Comparison of ENCODE assay signal across 10 cellular contexts in genomic region chr5:129905467-129906176, GRCh38. TPM values are rescaled to one million over a fixed set of nuclear protein-coding genes. Genes with fewer than 3 reads are reported as not detected.
A peak's percentile ranks its signal among the peaks of the same experiment; 100 is the strongest.
DNase-seq lines count a peak whose midpoint lies in the region; FAIRE-seq and TF ChIP-seq lines count a peak whose summit lies in the region.
"Had no signal": no experiment of that assay in that cellular context is flagged by ENCODE, and none has a peak within 500 bp of the region (broad histone marks: within the 10 kb centered on the region; RNA-seq: fewer than 3 reads in every experiment).

No MANE protein-coding gene starts in this region.

- TF ChIP-seq CTCF in AG04449 (IDR thresholded peaks at IDR 0.05; ENCODE audit: insufficient read depth, low read length, missing control alignments) (no peak), brain (conservative IDR thresholded peaks at IDR 0.05) (no peak), keratinocyte (optimal IDR thresholded peaks at IDR 0.05 in 1 of 3, IDR thresholded peaks at IDR 0.05 in 1 of 3, conservative IDR thresholded peaks at IDR 0.05 in 1 of 3; ENCODE audit: extremely low read depth in 1 of 3, insufficient read depth in 2 of 3, low read length in 3 of 3) (no peak)

- H3K4me2 ChIP-seq in keratinocyte (ENCODE audit: control insufficient read depth, extremely low read depth, insufficient read depth, low read depth, low read length): peak overlapping the region; percentile 83

- no peak for FAIRE-seq in keratinocyte (lab: Jason Lieb, UNC)
- FAIRE-seq: GM18507 had no signal

- POLR2A ChIA-PET in AG04449 (lab: Yijun Ruan, JAX): interaction anchor here (0.6 kb wide), 1 partner anchor 227 kb away, joined by 3 read pairs; no protein-coding TSS in a partner anchor

- peak overlapping the region; percentile 17 for H2AFZ ChIP-seq in keratinocyte (ENCODE audit: control insufficient read depth, low read length)

- H3K9me3 Mint-ChIP-seq in brain: peaks cover 0 to 5% (median 0%) of the 10 kb centered on the region in 5 experiments
- H3K9me3 Mint-ChIP-seq in stimulated activated naive CD8-positive, alpha-beta T cell treated with anti-CD3 and anti-CD28 coated beads, Interleukin-15, Interleukin-2, amounts not matched to agents 100 ng/mL and 50 ng/mL, for 24 hours: no peaks in the 10 kb centered on the region
- H3K9me3 Mint-ChIP-seq: activated naive CD4-positive, alpha-beta T cell treated with anti-CD3 and anti-CD28 coated beads, Interleukin-2, amount 50 U/mL, for 72 hours had no signal

- H3K27ac Mint-ChIP-seq in brain: peak overlapping the region; percentile 41 to 96 (median 83)
- no peak overlapping the region for H3K27ac Mint-ChIP-seq in stimulated activated naive CD8-positive, alpha-beta T cell treated with anti-CD3 and anti-CD28 coated beads, Interleukin-15, Interleukin-2, amounts not matched to agents 100 ng/mL and 50 ng/mL, for 24 hours
- H3K27ac Mint-ChIP-seq: activated naive CD4-positive, alpha-beta T cell treated with anti-CD3 and anti-CD28 coated beads, Interleukin-2, amount 50 U/mL, for 72 hours had no signal

- H3K9me3 ChIP-seq in keratinocyte (ENCODE audit: control insufficient read depth, low read depth, low read length): no peaks in the 10 kb centered on the region

- H3K9me1 ChIP-seq in keratinocyte (ENCODE audit: control insufficient read depth, extremely low read depth, insufficient read depth, low read length): no peaks in the 10 kb centered on the region

- H3K4me1 ChIP-seq in keratinocyte (ENCODE audit: control insufficient read depth, extremely low read depth, insufficient read depth, low read length): peaks cover 8% of the 10 kb centered on the region

- no peaks in the 10 kb centered on the region for H3K79me2 ChIP-seq in keratinocyte (ENCODE audit: control insufficient read depth, insufficient read depth, low read length)

- dilution Hi-C loops in keratinocyte (cut with MboI; ENCODE audit: extremely low pct_ligation_motif_present, low sequenced_read_pairs): no loop called here

- peak overlapping the region; percentile 83 for H3K4me3 ChIP-seq in AG04449 (ENCODE audit: low read depth, low read length)
- H3K4me3 ChIP-seq in keratinocyte (ENCODE audit: control insufficient read depth in 2 of 3, extremely low read depth in 1 of 3, insufficient read depth in 2 of 3, low read depth in 1 of 3, low read length in 3 of 3): peak overlapping the region; percentile 52 to 69 (median 56)

- H3K36me3 Mint-ChIP-seq in brain: no peaks in the 10 kb centered on the region
- no peaks in the 10 kb centered on the region for H3K36me3 Mint-ChIP-seq in stimulated activated naive CD8-positive, alpha-beta T cell treated with anti-CD3 and anti-CD28 coated beads, Interleukin-15, Interleukin-2, amounts not matched to agents 100 ng/mL and 50 ng/mL, for 24 hours (ENCODE audit: low read depth)

- no peaks in the 10 kb centered on the region for H4K20me1 ChIP-seq in keratinocyte (ENCODE audit: control insufficient read depth, extremely low read depth, insufficient read depth, low read length)

- no peak overlapping the region for H3K9ac ChIP-seq in keratinocyte (ENCODE audit: control insufficient read depth, extremely low read depth, insufficient read depth, low read length)

- peaks cover 19% of the 10 kb centered on the region for H3K27me3 Mint-ChIP-seq in brain
- H3K27me3 Mint-ChIP-seq in stimulated activated naive CD8-positive, alpha-beta T cell treated with anti-CD3 and anti-CD28 coated beads, Interleukin-15, Interleukin-2, amounts not matched to agents 100 ng/mL and 50 ng/mL, for 24 hours: peaks cover 50% of the 10 kb centered on the region

- peaks cover 14% of the 10 kb centered on the region for H3K27me3 ChIP-seq in keratinocyte (ENCODE audit: control insufficient read depth, extremely low read depth, insufficient read depth, low read length)

- H3K36me3 ChIP-seq in keratinocyte (ENCODE audit: control insufficient read depth in 2 of 2, extremely low read depth in 1 of 2, insufficient read depth in 2 of 2, low read length in 2 of 2): no peaks in the 10 kb centered on the region

- H3K4me3 Mint-ChIP-seq in brain: peak overlapping the region; percentile 92 to 98 (median 95)
- H3K4me3 Mint-ChIP-seq in stimulated activated naive CD8-positive, alpha-beta T cell treated with anti-CD3 and anti-CD28 coated beads, Interleukin-15, Interleukin-2, amounts not matched to agents 100 ng/mL and 50 ng/mL, for 24 hours: peak overlapping the region; percentile 67

- peaks cover 23% of the 10 kb centered on the region for H3K4me1 Mint-ChIP-seq in brain
- peaks cover 15% of the 10 kb centered on the region for H3K4me1 Mint-ChIP-seq in stimulated activated naive CD8-positive, alpha-beta T cell treated with anti-CD3 and anti-CD28 coated beads, Interleukin-15, Interleukin-2, amounts not matched to agents 100 ng/mL and 50 ng/mL, for 24 hours (ENCODE audit: low read depth)

- no peak overlapping the region for H3K27ac ChIP-seq in keratinocyte (ENCODE audit: control insufficient read depth, insufficient read depth, low read length)

- CTCF ChIA-PET in AG04449 (lab: Yijun Ruan, JAX): interaction anchor here (1.0 to 1.1 kb wide), 2 partner anchors 234 to 236 kb away, joined by 4 to 5 read pairs; no protein-coding TSS in a partner anchor

- no peak for DNase-seq in AG04449 (ENCODE audit: low read depth, low spot score)
- peak; percentile 7 for DNase-seq in HK-2 (ENCODE audit: unreplicated experiment)
- DNase-seq in keratinocyte (ENCODE audit: low read depth, low spot score): no peak
- no peak for DNase-seq in NCI-H2196 treated with DMSO at 0.1 percent for 48 hours (lab: John Stamatoyannopoulos, UW; ENCODE audit: unreplicated experiment)
- no peak for DNase-seq in ureter (ENCODE audit: low spot score)
- no peak for DNase-seq in NOMO-1 treated with dmso at 0.1 percent for 144 hours (lab: John Stamatoyannopoulos, UW; ENCODE audit: unreplicated experiment)

RNA-seq across cellular contexts. Expression of gene CHSY3, which starts 1.4 kb away (rescaled TPM):
- polyA plus RNA-seq in brain (ENCODE audit: insufficient read depth, low read depth, low replicate concordance) (0.53 TPM), keratinocyte (0.37 to 0.58 TPM (median 0.47 TPM) in 3 replicates)
- not detected for polyA plus RNA-seq in keratinocyte (2011; ENCODE audit: low read depth)
- polyA plus RNA-seq in keratinocyte (2011; cell fraction: cytosol; rRNA removed): 0.12 TPM in 2 replicates
- polyA plus RNA-seq in keratinocyte (2011; cell fraction: nucleus; rRNA removed): 0.64 and 1.0 TPM in 2 replicates
- 0.08 and 0.31 TPM in 2 replicates for polyA plus RNA-seq in keratinocyte (2012; ENCODE audit: low replicate concordance)
- 0.26 to 0.96 TPM in 2 of 3 replicates, not detected in the other for polyA minus RNA-seq in keratinocyte
- not detected for polyA minus RNA-seq in keratinocyte (2011; cell fraction: cytosol; rRNA and poly(A)+ RNA removed)
- polyA minus RNA-seq in keratinocyte (2011; cell fraction: nucleus; rRNA and poly(A)+ RNA removed): 0.84 and 2.9 TPM in 2 replicates
- total RNA-seq in ureter: 0.96 TPM
- total RNA-seq: activated naive CD4-positive, alpha-beta T cell treated with anti-CD3 and anti-CD28 coated beads, Interleukin-2, amount 50 U/mL, for 72 hours had no signal
